24 cellular contexts compared by ENCODE assay signal in genomic region chr7:115054478-115055122, GRCh38.
DNase-seq lines count a peak whose midpoint lies in the region; ATAC-seq, FAIRE-seq and TF ChIP-seq lines count a peak whose summit lies in the region.
"Had no signal": no experiment of that assay in that cellular context is flagged by ENCODE, and none has a peak within 500 bp of the region (broad histone marks: within the 10 kb centered on the region; RNA-seq: fewer than 3 reads in every experiment).

No MANE protein-coding gene starts in this region.

- DNase-seq in CD1c-positive myeloid dendritic cell (ENCODE audit: extremely low spot score) (peak; percentile 27), GM19239 (ENCODE audit: insufficient read length, low spot score) (no peak), left colon (no peak), left lobe of liver (ENCODE audit: low spot score) (no peak)
- DNase-seq in natural killer cell treated with Interleukin-12 subunit alpha and Interleukin-12 subunit beta and Interleukin-15 and Interleukin-18, amount 100 ng/mL, for 72 hours (ENCODE audit: low spot score), result no peak
- no peak for DNase-seq in stimulated activated CD4-positive, alpha-beta T cell treated with anti-CD3 and anti-CD28 coated beads, Interleukin-15, amount 100 ng/mL, for 24 hours
- DNase-seq: BE2C; CD4-positive, CD25-positive, alpha-beta regulatory T cell; DMS79 treated with DMSO at 0.1 percent for 48 hours; H9; HFFc6; MM.1S; NCI-H1105; NCI-H146; NCI-H2029 treated with DMSO at 0.1 percent for 48 hours; NCI-H2171; NCI-H345; NCI-H524; NCI-H774; NK-92 treated with Interleukin-12 subunit alpha and Interleukin-12 subunit beta, amount 100 ng/mL, for 24 hours had no signal

- ATAC-seq in left colon (peak; percentile 46), left lobe of liver (no peak)
- no peak for ATAC-seq in natural killer cell treated with Interleukin-12 subunit alpha and Interleukin-12 subunit beta and Interleukin-15 and Interleukin-18, amount 100 ng/mL, for 72 hours
- ATAC-seq: K562 had no signal

- peaks cover 4% of the 10 kb centered on the region for H3K36me3 Mint-ChIP-seq in natural killer cell treated with Interleukin-12 subunit alpha and Interleukin-12 subunit beta and Interleukin-15 and Interleukin-18, amount 100 ng/mL, for 72 hours

- FAIRE-seq in GM19239 (lab: Jason Lieb, UNC), result peak; percentile 4
- FAIRE-seq: GM12892, K562, RCC 7860 had no signal

- no peaks in the 10 kb centered on the region for H3K4me1 Mint-ChIP-seq in natural killer cell treated with Interleukin-12 subunit alpha and Interleukin-12 subunit beta and Interleukin-15 and Interleukin-18, amount 100 ng/mL, for 72 hours (ENCODE audit: low read depth in 2 of 2)

- H3K4me3 Mint-ChIP-seq in natural killer cell treated with Interleukin-12 subunit alpha and Interleukin-12 subunit beta and Interleukin-15 and Interleukin-18, amount 100 ng/mL, for 72 hours, result no peak overlapping the region
- H3K4me3 Mint-ChIP-seq: CD4-positive, CD25-positive, alpha-beta regulatory T cell; H9; HFFc6 had no signal

- intact Hi-C loops in left colon (cut with DNase I, micrococcal nuclease), result no loop called here

- H3K9me3 Mint-ChIP-seq in natural killer cell treated with Interleukin-12 subunit alpha and Interleukin-12 subunit beta and Interleukin-15 and Interleukin-18, amount 100 ng/mL, for 72 hours, result peaks cover 3% of the 10 kb centered on the region
- H3K9me3 Mint-ChIP-seq: H9, HFFc6 had no signal

- no peak overlapping the region for H3K27ac Mint-ChIP-seq in natural killer cell treated with Interleukin-12 subunit alpha and Interleukin-12 subunit beta and Interleukin-15 and Interleukin-18, amount 100 ng/mL, for 72 hours
- H3K27ac Mint-ChIP-seq: CD4-positive, CD25-positive, alpha-beta regulatory T cell; H9; HFFc6 had no signal

- H3K27me3 Mint-ChIP-seq in natural killer cell treated with Interleukin-12 subunit alpha and Interleukin-12 subunit beta and Interleukin-15 and Interleukin-18, amount 100 ng/mL, for 72 hours, result peaks cover 0 to 11% of the 10 kb centered on the region in 2 donors

TF ChIP-seq in PFSK-1, 5 proteins besides CTCF, POLR2A, EP300 and RAD21:
- no peak for TF ChIP-seq REST (IDR thresholded peaks at IDR 0.05; ENCODE audit: insufficient read depth in 1 of 2, low read depth in 2 of 2, low read length in 2 of 2)
- TF ChIP-seq TAF1 (IDR thresholded peaks at IDR 0.05; ENCODE audit: borderline replicate concordance, insufficient read depth, low read length), result peak; percentile 72; the same call in 1 of the 2 replicates
- TF ChIP-seq SIN3A (IDR thresholded peaks at IDR 0.05; ENCODE audit: borderline replicate concordance, insufficient read depth, low read length), result no peak; the same call in 1 of the 2 replicates
- no peak for TF ChIP-seq FOXP2 (optimal IDR thresholded peaks at IDR 0.05; ENCODE audit: borderline replicate concordance, extremely low read depth, extremely low read length, insufficient read depth)
- TF ChIP-seq POLR2AphosphoS5 (IDR thresholded peaks at IDR 0.05; ENCODE audit: low read depth, low read length), result peak; percentile 90
